16 cellular contexts compared by ENCODE assay signal in the genomic region with DNA sequence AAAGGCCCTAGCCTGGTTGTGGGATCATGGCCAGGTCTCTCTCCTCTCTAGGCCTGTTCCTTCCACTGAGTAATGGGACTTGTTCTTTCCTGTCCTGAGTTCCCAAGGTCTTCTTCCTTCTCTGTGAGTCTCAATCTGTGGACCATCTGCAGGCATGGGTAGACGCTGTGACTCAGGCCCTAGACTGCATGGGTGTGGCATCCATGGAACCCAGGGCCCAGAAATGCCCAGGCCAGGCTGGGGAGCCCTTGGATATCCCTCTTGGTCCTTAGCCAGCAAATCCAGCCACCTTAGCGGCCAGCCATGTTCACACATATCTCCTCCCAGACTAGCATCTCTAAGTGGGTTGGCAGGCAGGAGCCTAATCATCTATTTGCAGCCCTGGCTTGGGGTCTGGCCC. TPM values are rescaled to one million over a fixed set of nuclear protein-coding genes. Genes with fewer than 3 reads are reported as not detected.
DNase-seq lines count a peak whose midpoint lies in the region; ATAC-seq, FAIRE-seq and TF ChIP-seq lines count a peak whose summit lies in the region.
"Had no signal": no experiment of that assay in that cellular context is flagged by ENCODE, and none has a peak within 500 bp of the region (broad histone marks: within the 10 kb centered on the region; RNA-seq: fewer than 3 reads in every experiment).

No MANE protein-coding gene starts in this region.

- TF ChIP-seq RAD21 in HepG2 (CRISPR knock-in tag; IDR thresholded peaks at IDR 0.05) = no peak

- H3K9me3 Mint-ChIP-seq in neural crest cell = no peaks in the 10 kb centered on the region
- H3K9me3 Mint-ChIP-seq: effector memory CD8-positive, alpha-beta T cell had no signal

- H3K4me1 ChIP-seq in right lobe of liver (peaks cover 0 to 4% (median 0%) of the 10 kb centered on the region in 4 donors), HepG2 (ENCODE audit: insufficient read depth, low read length) (peaks cover 23% of the 10 kb centered on the region)

- FAIRE-seq in HepG2 (lab: Jason Lieb, UNC) (no peak), bronchial epithelial cell (lab: Jason Lieb, UNC) (no peak)

- H3K27me3 ChIP-seq in right lobe of liver (no peaks in the 10 kb centered on the region), HepG2 (ENCODE audit: control insufficient read depth in 1 of 2, insufficient read depth in 2 of 2, low read length in 2 of 2) (peaks cover 11 to 39% of the 10 kb centered on the region in 2 experiments; a peak in 3 of 5 replicates), bronchial epithelial cell (ENCODE audit: control insufficient read depth, insufficient read depth, low read length) (peaks cover 14% of the 10 kb centered on the region)

- H3K4me2 ChIP-seq in HepG2 (ENCODE audit: low read depth, low read length) = no peak overlapping the region

- no peaks in the 10 kb centered on the region for H3K36me3 ChIP-seq in right lobe of liver
- no peaks in the 10 kb centered on the region for H3K36me3 ChIP-seq in HepG2 (replicated peaks in 1 of 2; ENCODE audit: control insufficient read depth in 1 of 2, insufficient read depth in 2 of 2, low read length in 2 of 2)
- H3K36me3 ChIP-seq in bronchial epithelial cell (ENCODE audit: control insufficient read depth, insufficient read depth, low read length) = no peaks in the 10 kb centered on the region
- H3K36me3 ChIP-seq: brain microvascular endothelial cell had no signal

- POLR2A ChIA-PET in HepG2 (lab: Yijun Ruan, JAX) = no interaction called here

- ATAC-seq in right lobe of liver (no peak), HepG2 (no peak), HG03378 (IDR thresholded peaks at IDR 0.05; ENCODE audit: unreplicated experiment) (no peak), HG03175 (IDR thresholded peaks at IDR 0.05; ENCODE audit: unreplicated experiment) (no peak)
- ATAC-seq: effector memory CD8-positive, alpha-beta T cell had no signal

- no peaks in the 10 kb centered on the region for H4K20me1 ChIP-seq in HepG2 (ENCODE audit: insufficient read depth, low read length)

- DNase-seq in right lobe of liver (peak in 2 of 3 donors; percentile 7 to 28), HepG2 (ENCODE audit: low spot score) (no peak), bronchial epithelial cell (ENCODE audit: low read depth) (peak; percentile 41), neural crest cell (ENCODE audit: low read depth, low spot score) (no peak), COLO668 (lab: John Stamatoyannopoulos, UW; ENCODE audit: unreplicated experiment) (no peak)
- DNase-seq: activated CD4-positive, alpha-beta T cell treated with anti-CD3 and anti-CD28 coated beads, Interleukin-2, amount 50 U/mL, for 1 hour; brain microvascular endothelial cell; effector memory CD8-positive, alpha-beta T cell; GOT3; hypothalamus; left cardiac atrium; NCI-H1417 treated with DMSO at 0.1 percent for 48 hours had no signal

- H3K4me3 Mint-ChIP-seq in neural crest cell = peak overlapping the region; percentile 41

- no peaks in the 10 kb centered on the region for H3K36me3 Mint-ChIP-seq in neural crest cell (ENCODE audit: low read depth)

- TF ChIP-seq CTCF in right lobe of liver (IDR thresholded peaks at IDR 0.05) = no peak
- TF ChIP-seq CTCF in HepG2 (CRISPR knock-in tag; IDR thresholded peaks at IDR 0.05) = no peak
- TF ChIP-seq CTCF in bronchial epithelial cell (IDR thresholded peaks at IDR 0.05; ENCODE audit: insufficient read depth, low read length, severe bottlenecking) = no peak
- no peak for TF ChIP-seq CTCF in neural crest cell (conservative IDR thresholded peaks at IDR 0.05)

- no peak for TF ChIP-seq EP300 in HepG2 (IDR thresholded peaks at IDR 0.05; ENCODE audit: low read depth in 2 of 2, low read length in 2 of 2)
- TF ChIP-seq EP300 in HepG2 (CRISPR knock-in tag; IDR thresholded peaks at IDR 0.05; ENCODE audit: borderline replicate concordance) = no peak

- in situ Hi-C loops in HepG2 (cut with HindIII; ENCODE audit: extremely low pct_ligation_motif_present, low pct_unique_long_range_greater_than_20kb) = loop anchor here (25.0 kb wide), 1 partner anchor 576 kb away; no protein-coding TSS in a partner anchor

- intact Hi-C loops in right lobe of liver (cut with DNase I) (no loop called here), HepG2 (cut with micrococcal nuclease; ENCODE audit: unreplicated experiment) (no loop called here)

- no peak overlapping the region for H3K27ac Mint-ChIP-seq in neural crest cell (ENCODE audit: unreplicated experiment)

- BruUV-seq in HepG2 (replicated peaks; lab: Mats Ljungman, UMichigan) = no TSS peak

- no peaks in the 10 kb centered on the region for H3K9me3 ChIP-seq in right lobe of liver
- no peaks in the 10 kb centered on the region for H3K9me3 ChIP-seq in HepG2 (ENCODE audit: low read length)

- peaks cover 93% of the 10 kb centered on the region for H3K27me3 Mint-ChIP-seq in neural crest cell (ENCODE audit: low read depth)

- CTCF ChIA-PET in HepG2 (lab: Yijun Ruan, JAX; ENCODE audit: low intra/inter-chr PET ratio, low total read pairs) = no interaction called here

- H3K9ac ChIP-seq in HepG2 (ENCODE audit: insufficient read depth, low read depth, low read length) = no peak overlapping the region

- no CpG with 5 or more reads among the region's 2 CpGs for WGBS in right lobe of liver (ENCODE audit: insufficient coverage, low coverage, low lambda C conversion rate, missing lambda C conversion rate)
- 11% methylated on average over 1 of the region's 2 CpGs for WGBS in HepG2 (ENCODE audit: low lambda C conversion rate)

- H3K4me3 ChIP-seq in right lobe of liver (no peak overlapping the region), HepG2 (replicated peaks in 1 of 3; ENCODE audit: insufficient read depth in 1 of 3, low read depth in 2 of 3, low read length in 3 of 3) (no peak overlapping the region), bronchial epithelial cell (ENCODE audit: low read depth, low read length) (no peak overlapping the region)

- peaks cover 11% of the 10 kb centered on the region for H3K4me1 Mint-ChIP-seq in neural crest cell

- no peaks in the 10 kb centered on the region for H3K79me2 ChIP-seq in HepG2 (ENCODE audit: insufficient read depth, low read length)

- H3K27ac ChIP-seq in right lobe of liver (no peak overlapping the region), HepG2 (ENCODE audit: extremely low read length, insufficient read depth, low read length) (no peak overlapping the region)
- H3K27ac ChIP-seq: brain microvascular endothelial cell had no signal

- no peak overlapping the region for H2AFZ ChIP-seq in HepG2 (ENCODE audit: low read length)

- TF ChIP-seq POLR2A in right lobe of liver (IDR thresholded peaks at IDR 0.05) = no peak
- TF ChIP-seq POLR2A in HepG2 (IDR thresholded peaks at IDR 0.05; ENCODE audit: insufficient read depth in 1 of 2, low read depth in 2 of 2, low read length in 2 of 2) = no peak

RNA-seq across cellular contexts. Expression of a gene that starts 2.3 kb away (rescaled TPM):
- total RNA-seq in right lobe of liver = 1 to 10 TPM; 1.3 to 6.0 (median 4.6) TPM
- 2.5 and 3.7 TPM in 2 replicates for total RNA-seq in HepG2 (2016; rRNA removed; fragmentation: Illumina TruSeq; extraction: Trizol)
- 0.40 and 0.71 TPM in 2 replicates for total RNA-seq in HepG2 (2016; cell fraction: cytosol; rRNA removed; fragmentation: Illumina TruSeq; extraction: Trizol; ENCODE audit: low read depth)
- 2.5 and 3.7 TPM in 2 replicates for total RNA-seq in HepG2 (2016; cell fraction: insoluble cytoplasmic fraction; rRNA removed; fragmentation: Illumina TruSeq; extraction: Trizol)
- 1.2 and 1.4 TPM in 2 replicates for total RNA-seq in HepG2 (2016; cell fraction: membrane; rRNA removed; fragmentation: Illumina TruSeq; extraction: Trizol)
- total RNA-seq in HepG2 (2016; cell fraction: nucleus; rRNA removed; fragmentation: Illumina TruSeq; extraction: Trizol) = 7.7 and 9.1 TPM in 2 replicates
- polyA plus RNA-seq in HepG2 (2011; rRNA removed) = 3.8 and 8.3 TPM in 2 replicates
- 1.2 and 1.9 TPM in 2 replicates for polyA plus RNA-seq in HepG2 (2011; cell fraction: cytosol; rRNA removed)
- 34.1 and 36.0 TPM in 2 replicates for polyA plus RNA-seq in HepG2 (2011; cell fraction: nucleus; rRNA removed)
- polyA plus RNA-seq in HepG2 (2012) = 2.4 and 4.2 TPM in 2 replicates
- polyA plus RNA-seq in HepG2 (2016; cell fraction: cytosol; fragmentation: Illumina TruSeq; extraction: Trizol; ENCODE audit: low read depth) = 0.34 and 0.45 TPM in 2 replicates
- 1.7 and 2.1 TPM in 2 replicates for polyA plus RNA-seq in HepG2 (2016; cell fraction: insoluble cytoplasmic fraction; fragmentation: Illumina TruSeq; extraction: Trizol; ENCODE audit: low read depth)
- polyA plus RNA-seq in HepG2 (2016; cell fraction: membrane; fragmentation: Illumina TruSeq; extraction: Trizol; ENCODE audit: low read depth) = 0.49 and 0.72 TPM in 2 replicates
- polyA plus RNA-seq in HepG2 (2016; cell fraction: nucleus; fragmentation: Illumina TruSeq; extraction: Trizol; ENCODE audit: insufficient read depth, low read depth) = 7.7 and 7.8 TPM in 2 replicates
- 0.35 and 13.5 TPM in 2 replicates for polyA minus RNA-seq in HepG2 (2011; rRNA and poly(A)+ RNA removed; ENCODE audit: low replicate concordance)
- polyA minus RNA-seq in HepG2 (2011; cell fraction: cytosol; rRNA and poly(A)+ RNA removed) = 0.88 and 2.8 TPM in 2 replicates
- polyA minus RNA-seq in HepG2 (2011; cell fraction: nucleus; rRNA and poly(A)+ RNA removed) = 11.3 and 17.3 TPM in 2 replicates
- total RNA-seq in bronchial epithelial cell = 0.13 and 0.26 TPM in 2 replicates
- 0.84 and 1.7 TPM in 2 replicates for total RNA-seq in neural crest cell
- total RNA-seq: LHCN-M2 had no signal

RNA-seq across cellular contexts. Expression of a gene that starts 46.7 kb away (rescaled TPM):
- total RNA-seq in right lobe of liver (not detected), HepG2 (2016; rRNA removed; fragmentation: Illumina TruSeq; extraction: Trizol) (not detected in 2 replicates), bronchial epithelial cell (not detected in 2 replicates), neural crest cell (not detected in 2 replicates)
- not detected in 2 replicates for total RNA-seq in HepG2 (2016; cell fraction: cytosol; rRNA removed; fragmentation: Illumina TruSeq; extraction: Trizol; ENCODE audit: low read depth)
- not detected in 2 replicates for total RNA-seq in HepG2 (2016; cell fraction: insoluble cytoplasmic fraction; rRNA removed; fragmentation: Illumina TruSeq; extraction: Trizol)
- total RNA-seq in HepG2 (2016; cell fraction: membrane; rRNA removed; fragmentation: Illumina TruSeq; extraction: Trizol) = not detected in 2 replicates
- total RNA-seq in HepG2 (2016; cell fraction: nucleus; rRNA removed; fragmentation: Illumina TruSeq; extraction: Trizol) = not detected in 2 replicates
- polyA plus RNA-seq in HepG2 (2011; rRNA removed) = not detected in 2 replicates
- not detected in 2 replicates for polyA plus RNA-seq in HepG2 (2011; cell fraction: cytosol; rRNA removed)
- polyA plus RNA-seq in HepG2 (2011; cell fraction: nucleus; rRNA removed) = not detected in 2 replicates
- not detected in 2 replicates for polyA plus RNA-seq in HepG2 (2012)
- not detected in 2 replicates for polyA plus RNA-seq in HepG2 (2016; cell fraction: cytosol; fragmentation: Illumina TruSeq; extraction: Trizol; ENCODE audit: low read depth)
- not detected in 2 replicates for polyA plus RNA-seq in HepG2 (2016; cell fraction: insoluble cytoplasmic fraction; fragmentation: Illumina TruSeq; extraction: Trizol; ENCODE audit: low read depth)
- not detected in 2 replicates for polyA plus RNA-seq in HepG2 (2016; cell fraction: membrane; fragmentation: Illumina TruSeq; extraction: Trizol; ENCODE audit: low read depth)
- polyA plus RNA-seq in HepG2 (2016; cell fraction: nucleus; fragmentation: Illumina TruSeq; extraction: Trizol; ENCODE audit: insufficient read depth, low read depth) = not detected in 2 replicates
- polyA minus RNA-seq in HepG2 (2011; rRNA and poly(A)+ RNA removed; ENCODE audit: low replicate concordance) = not detected in 2 replicates
- polyA minus RNA-seq in HepG2 (2011; cell fraction: cytosol; rRNA and poly(A)+ RNA removed) = not detected in 2 replicates
- polyA minus RNA-seq in HepG2 (2011; cell fraction: nucleus; rRNA and poly(A)+ RNA removed) = not detected in 2 replicates
- total RNA-seq: left cardiac atrium, LHCN-M2, myocyte had no signal

RNA-seq across cellular contexts. Expression of a gene that starts 59.9 kb away (rescaled TPM):
- total RNA-seq in right lobe of liver (not detected), HepG2 (2016; rRNA removed; fragmentation: Illumina TruSeq; extraction: Trizol) (not detected in 2 replicates), bronchial epithelial cell (not detected in 2 replicates), neural crest cell (not detected in 2 replicates)
- total RNA-seq in HepG2 (2016; cell fraction: cytosol; rRNA removed; fragmentation: Illumina TruSeq; extraction: Trizol; ENCODE audit: low read depth) = not detected in 2 replicates
- not detected in 2 replicates for total RNA-seq in HepG2 (2016; cell fraction: insoluble cytoplasmic fraction; rRNA removed; fragmentation: Illumina TruSeq; extraction: Trizol)
- not detected in 2 replicates for total RNA-seq in HepG2 (2016; cell fraction: membrane; rRNA removed; fragmentation: Illumina TruSeq; extraction: Trizol)
- not detected in 2 replicates for total RNA-seq in HepG2 (2016; cell fraction: nucleus; rRNA removed; fragmentation: Illumina TruSeq; extraction: Trizol)
- polyA plus RNA-seq in HepG2 (2011; rRNA removed) = not detected in 2 replicates
- not detected in 2 replicates for polyA plus RNA-seq in HepG2 (2011; cell fraction: cytosol; rRNA removed)
- polyA plus RNA-seq in HepG2 (2011; cell fraction: nucleus; rRNA removed) = not detected in 2 replicates
- polyA plus RNA-seq in HepG2 (2012) = not detected in 2 replicates
- polyA plus RNA-seq in HepG2 (2016; cell fraction: cytosol; fragmentation: Illumina TruSeq; extraction: Trizol; ENCODE audit: low read depth) = not detected in 2 replicates
- polyA plus RNA-seq in HepG2 (2016; cell fraction: insoluble cytoplasmic fraction; fragmentation: Illumina TruSeq; extraction: Trizol; ENCODE audit: low read depth) = not detected in 2 replicates
- polyA plus RNA-seq in HepG2 (2016; cell fraction: membrane; fragmentation: Illumina TruSeq; extraction: Trizol; ENCODE audit: low read depth) = not detected in 2 replicates
- polyA plus RNA-seq in HepG2 (2016; cell fraction: nucleus; fragmentation: Illumina TruSeq; extraction: Trizol; ENCODE audit: insufficient read depth, low read depth) = not detected in 2 replicates
- not detected in 2 replicates for polyA minus RNA-seq in HepG2 (2011; rRNA and poly(A)+ RNA removed; ENCODE audit: low replicate concordance)
- polyA minus RNA-seq in HepG2 (2011; cell fraction: cytosol; rRNA and poly(A)+ RNA removed) = not detected in 2 replicates
- polyA minus RNA-seq in HepG2 (2011; cell fraction: nucleus; rRNA and poly(A)+ RNA removed) = not detected in 2 replicates
- total RNA-seq: left cardiac atrium, LHCN-M2, myocyte had no signal

Comparison
In these comparisons a context has a peak if more than half of its experiments do, and no peak if none do; other contexts are left out.
1. DNase-seq: peak in right lobe of liver (2 of 3) and bronchial epithelial cell (single experiment); none in HepG2 (single experiment), neural crest cell (single experiment) and COLO668 (single experiment).